ENCODE assay signal across 13 cellular contexts in genomic region chr6:32603888-32604287, GRCh38. TPM values are rescaled to one million over a fixed set of nuclear protein-coding genes. Genes with fewer than 3 reads are reported as not detected.
A peak's percentile ranks its signal among the peaks of the same experiment; 100 is the strongest.
DNase-seq lines count a peak whose midpoint lies in the region; ATAC-seq and TF ChIP-seq lines count a peak whose summit lies in the region.
"Had no signal": no experiment of that assay in that cellular context is flagged by ENCODE, and none has a peak within 500 bp of the region (broad histone marks: within the 10 kb centered on the region; RNA-seq: fewer than 3 reads in every experiment).

No MANE protein-coding gene starts in this region.

- 21% methylated on average over 3 of the region's 3 CpGs for WGBS in suprapubic skin

- peak overlapping the region; percentile 88 for H3K27ac Mint-ChIP-seq in T-helper 2 cell treated with Interferon-gamma antibody and Interleukin-4, amounts not matched to agents 5 μg/mL and 100 μg/mL, for 36 hours

- no peak for TF ChIP-seq POLR2A in suprapubic skin (IDR thresholded peaks at IDR 0.05)

- TF ChIP-seq CTCF in lower lobe of right lung (IDR thresholded peaks at IDR 0.05) (no peak), suprapubic skin (IDR thresholded peaks at IDR 0.05) (no peak)

- H3K4me1 Mint-ChIP-seq in T-helper 2 cell treated with Interferon-gamma antibody and Interleukin-4, amounts not matched to agents 5 μg/mL and 100 μg/mL, for 36 hours (ENCODE audit: low read depth) = peaks cover 26% of the 10 kb centered on the region

- ATAC-seq in GM18502 (IDR thresholded peaks at IDR 0.05; ENCODE audit: poor library complexity, unreplicated experiment) = peak; percentile 30
- ATAC-seq in lower lobe of right lung = peak; percentile 67 to 70
- ATAC-seq in HG02973 (IDR thresholded peaks at IDR 0.05; ENCODE audit: unreplicated experiment) = no peak
- ATAC-seq in GM19328 (IDR thresholded peaks at IDR 0.05; ENCODE audit: unreplicated experiment) = no peak

- H3K27ac ChIP-seq in BLaER1 treated with 17β-estradiol and CSF1 and Interleukin-3, amounts not matched to agents 10 nM and 100 nM = peak overlapping the region in 10 of 11 experiments; percentile 40 to 72 (median 68); a peak in 15 of 22 replicates
- no peak overlapping the region for H3K27ac ChIP-seq in lower lobe of right lung
- H3K27ac ChIP-seq in suprapubic skin = no peak overlapping the region
- H3K27ac ChIP-seq: C4-2B had no signal

- H3K4me1 ChIP-seq in BLaER1 treated with 17β-estradiol and CSF1 and Interleukin-3, amounts not matched to agents 10 nM and 100 nM = peaks cover 0 to 18% (median 6%) of the 10 kb centered on the region in 10 experiments; a peak in 13 of 20 replicates
- H3K4me1 ChIP-seq in lower lobe of right lung = no peaks in the 10 kb centered on the region
- H3K4me1 ChIP-seq in suprapubic skin = no peaks in the 10 kb centered on the region

- TF ChIP-seq EP300 in suprapubic skin (IDR thresholded peaks at IDR 0.05) = no peak

- peak overlapping the region; percentile 69 for H3K4me3 Mint-ChIP-seq in T-helper 2 cell treated with Interferon-gamma antibody and Interleukin-4, amounts not matched to agents 5 μg/mL and 100 μg/mL, for 36 hours

- DNase-seq in T-helper 2 cell treated with Interferon-gamma antibody and Interleukin-4, amounts not matched to agents 5 μg/mL and 100 μg/mL, for 36 hours (ENCODE audit: low spot score) = no peak
- DNase-seq in lower lobe of right lung = no peak
- DNase-seq in suprapubic skin (ENCODE audit: low spot score in 2 of 2) = no peak
- no peak for DNase-seq in NCI-H2196 (lab: John Stamatoyannopoulos, UW; ENCODE audit: unreplicated experiment)
- DNase-seq: amygdala, head of caudate nucleus, retina, SHP77 treated with DMSO at 0.1 percent for 48 hours had no signal

- peaks cover 8% of the 10 kb centered on the region for H3K36me3 Mint-ChIP-seq in T-helper 2 cell treated with Interferon-gamma antibody and Interleukin-4, amounts not matched to agents 5 μg/mL and 100 μg/mL, for 36 hours (ENCODE audit: low read depth)

- H3K27me3 Mint-ChIP-seq in T-helper 2 cell treated with Interferon-gamma antibody and Interleukin-4, amounts not matched to agents 5 μg/mL and 100 μg/mL, for 36 hours (ENCODE audit: low read depth) = peaks cover 8% of the 10 kb centered on the region

- peaks cover 10% of the 10 kb centered on the region for H3K9me3 Mint-ChIP-seq in T-helper 2 cell treated with Interferon-gamma antibody and Interleukin-4, amounts not matched to agents 5 μg/mL and 100 μg/mL, for 36 hours

- no peak overlapping the region for H3K4me2 ChIP-seq in BLaER1 treated with 17β-estradiol and CSF1 and Interleukin-3, amounts not matched to agents 10 nM and 100 nM

- no peak overlapping the region for H3K9ac ChIP-seq in BLaER1 treated with 17β-estradiol and CSF1 and Interleukin-3, amounts not matched to agents 10 nM and 100 nM

- no peak overlapping the region for H3K4me3 ChIP-seq in BLaER1 treated with 17β-estradiol and CSF1 and Interleukin-3, amounts not matched to agents 10 nM and 100 nM
- H3K4me3 ChIP-seq in lower lobe of right lung = no peak overlapping the region
- H3K4me3 ChIP-seq in suprapubic skin = no peak overlapping the region

- intact Hi-C loops in lower lobe of right lung (cut with DNase I) = no loop called here

- no peaks in the 10 kb centered on the region for H3K27me3 ChIP-seq in BLaER1 treated with 17β-estradiol and CSF1 and Interleukin-3, amounts not matched to agents 10 nM and 100 nM
- no peaks in the 10 kb centered on the region for H3K27me3 ChIP-seq in lower lobe of right lung (ENCODE audit: low read depth)
- H3K27me3 ChIP-seq in suprapubic skin = no peaks in the 10 kb centered on the region

- H4K20me1 ChIP-seq in BLaER1 treated with 17β-estradiol and CSF1 and Interleukin-3, amounts not matched to agents 10 nM and 100 nM = no peaks in the 10 kb centered on the region

- H3K9me3 ChIP-seq in BLaER1 treated with 17β-estradiol and CSF1 and Interleukin-3, amounts not matched to agents 10 nM and 100 nM (replicated peaks in 1 of 11) = peaks cover 0 to 6% (median 0%) of the 10 kb centered on the region in 11 experiments; a peak in 4 of 22 replicates
- H3K9me3 ChIP-seq in lower lobe of right lung (no peaks in the 10 kb centered on the region), suprapubic skin (no peaks in the 10 kb centered on the region)

- H3K36me3 ChIP-seq in BLaER1 treated with 17β-estradiol and CSF1 and Interleukin-3, amounts not matched to agents 10 nM and 100 nM = no peaks in the 10 kb centered on the region
- H3K36me3 ChIP-seq in lower lobe of right lung (no peaks in the 10 kb centered on the region), suprapubic skin (no peaks in the 10 kb centered on the region)

RNA-seq across cellular contexts. Expression of gene HLA-DRB1, which starts 14.2 kb away (rescaled TPM):
- total RNA-seq in lower lobe of right lung = 480 TPM
- 10 to 100 TPM; 28.0 to 39.3 (median 37.0) TPM for total RNA-seq in suprapubic skin

RNA-seq across cellular contexts. Expression of gene HLA-DQA1, which starts 33.3 kb away (rescaled TPM):
- total RNA-seq in lower lobe of right lung (144 TPM), suprapubic skin (10 to 100 TPM in 3 of 4 donors, 1 to 10 TPM in 1; 8.6 to 21.3 (median 11.5) TPM)

Comparison
In these comparisons a context has a peak if more than half of its experiments do, and no peak if none do; other contexts are left out.
1. H3K27ac ChIP-seq: peak in BLaER1 treated with 17β-estradiol and CSF1 and Interleukin-3, amounts not matched to agents 10 nM and 100 nM (10 of 11); none in lower lobe of right lung (single experiment) and suprapubic skin (single experiment).
2. ATAC-seq: peak in GM18502 (single experiment) and lower lobe of right lung (2 of 2); none in HG02973 (single experiment) and GM19328 (single experiment).
3. RNA of gene HLA-DRB1, which starts 14.2 kb away (total RNA-seq): 480 TPM in lower lobe of right lung (single experiment); 28.0 to 39.3 TPM in suprapubic skin; every median in the first group is over 10 times any median in the second.